In the genomic region with DNA sequence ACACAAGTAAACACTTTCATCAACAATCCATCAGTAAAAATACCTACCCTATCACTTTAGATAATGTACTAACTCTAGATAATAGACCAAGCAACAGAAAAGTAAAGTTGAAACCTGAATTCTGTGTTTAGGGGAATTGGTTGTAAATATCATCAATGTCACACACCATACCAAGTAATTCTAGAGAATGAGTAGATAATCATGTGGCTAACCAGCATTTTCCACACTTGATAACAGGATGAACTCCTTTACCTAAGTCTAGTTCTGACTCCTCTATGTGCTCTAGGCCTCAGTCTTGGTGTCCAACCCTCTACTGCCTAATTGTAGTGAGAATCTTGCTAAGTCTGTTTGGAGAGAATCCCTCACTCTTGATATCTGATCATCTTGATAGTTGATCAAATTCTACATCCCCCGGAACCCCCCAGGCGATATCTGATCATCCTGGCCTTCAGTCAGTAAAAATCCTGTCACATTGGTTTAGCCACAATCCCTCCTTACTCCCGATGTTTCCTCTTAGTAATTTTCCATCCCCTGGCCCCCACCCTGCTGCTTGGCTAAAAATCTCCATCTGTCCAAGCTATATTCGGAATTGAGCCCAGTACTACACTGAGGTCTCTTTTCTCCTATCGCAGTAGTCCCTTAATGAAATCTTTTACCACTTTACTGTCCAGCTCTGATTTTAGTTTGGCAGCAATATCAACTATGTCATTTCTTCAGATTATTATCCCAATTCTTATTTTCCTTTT, we compare ENCODE assay signal across 1 cellular context.
A peak's percentile ranks its signal among the peaks of the same experiment; 100 is the strongest.
TF ChIP-seq lines count a peak whose summit lies in the region.

No MANE protein-coding gene starts in this region.

TF ChIP-seq in K562, 482 proteins besides CTCF, POLR2A, EP300 and RAD21:
- TF ChIP-seq ETV6 (IDR thresholded peaks at IDR 0.05; ENCODE audit: borderline replicate concordance in 1 of 2, low read depth in 2 of 2, low read length in 1 of 2) (no peak), ETV6 (CRISPR knock-in tag; IDR thresholded peaks at IDR 0.05; ENCODE audit: borderline replicate concordance) (no peak), ZFX (CRISPR knock-in tag; IDR thresholded peaks at IDR 0.05) (no peak), HMBOX1 (IDR thresholded peaks at IDR 0.05) (peak; percentile 54), CCNT2 (IDR thresholded peaks at IDR 0.05; ENCODE audit: borderline replicate concordance, extremely low read depth, insufficient read length, low read depth, low read length) (no peak), ZNF24 (IDR thresholded peaks at IDR 0.05) (no peak), TBL1XR1 (IDR thresholded peaks at IDR 0.05; ENCODE audit: low read length in 2 of 2) (no peak)
TF ChIP-seq in K562: peak in this region for 1.
